ENCODE assay signal across 23 cellular contexts in the genomic region with DNA sequence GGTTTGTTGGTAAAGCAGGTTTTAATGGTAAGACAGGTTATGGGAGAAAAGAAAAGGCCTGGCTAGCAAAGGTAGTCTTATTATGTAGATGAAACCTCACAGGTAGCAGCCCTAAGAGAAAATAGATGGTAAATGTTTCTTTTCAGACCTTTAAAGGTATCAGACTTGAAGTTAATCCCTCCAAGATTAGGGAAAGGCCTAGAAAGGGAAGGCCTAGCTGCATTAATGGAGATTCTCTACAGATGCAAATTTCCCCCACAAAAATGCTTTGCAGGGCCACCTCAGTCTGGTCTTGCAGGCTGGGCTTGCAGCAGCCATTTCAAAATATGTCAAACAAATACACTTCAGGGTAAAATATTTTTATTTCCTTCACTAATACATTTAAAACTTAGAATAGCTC.
"Had no signal": no experiment of that assay in that cellular context is flagged by ENCODE, and none has a peak within 500 bp of the region (broad histone marks: within the 10 kb centered on the region; RNA-seq: fewer than 3 reads in every experiment).

No MANE protein-coding gene starts in this region.

- DNase-seq: islet precursor cell; left ventricle myocardium inferior; mesendoderm; naive B cell; natural killer cell; nephron progenitor cell; ovary; right lobe of liver; stimulated activated CD4-positive, alpha-beta T cell treated with anti-CD3 and anti-CD28 coated beads, Interleukin-2, amount 100 ng/mL, for 24 hours; stimulated activated CD4-positive, alpha-beta T cell treated with anti-CD3 and anti-CD28 coated beads, Interleukin-4, amount 100 ng/mL, for 1 hour; stimulated activated naive B cell treated with anti-CD40 and anti-IgM and Interleukin-4, amounts not matched to agents 10 μg/mL and 1 μg/mL and 100 μg/mL, for 72 hours; stimulated activated naive CD8-positive, alpha-beta T cell treated with anti-CD3 and anti-CD28 coated beads, Interleukin-15, Interleukin-2, amounts not matched to agents 100 U/mL and 50 U/mL, for 24 hours; stomach; testis; thyroid gland; transverse colon; upper lobe of left lung had no signal

- H3K4me1 Mint-ChIP-seq: naive B cell; natural killer cell; nephron progenitor cell; stimulated activated naive B cell treated with anti-CD40 and anti-IgM and Interleukin-4, amounts not matched to agents 10 μg/mL and 1 μg/mL and 100 μg/mL, for 72 hours had no signal

- H3K4me2 ChIP-seq: smooth muscle cell had no signal

- ATAC-seq: natural killer cell; right lobe of liver; stimulated activated naive B cell treated with anti-CD40 and anti-IgM and Interleukin-4, amounts not matched to agents 10 μg/mL and 1 μg/mL and 100 μg/mL, for 72 hours; stimulated activated naive CD8-positive, alpha-beta T cell treated with anti-CD3 and anti-CD28 coated beads, Interleukin-15, Interleukin-2, amounts not matched to agents 100 U/mL and 50 U/mL, for 24 hours had no signal

- H3K27ac Mint-ChIP-seq: mesothelial cell of epicardium; naive B cell; natural killer cell; nephron progenitor cell; progenitor cell of endocrine pancreas; stimulated activated naive B cell treated with anti-CD40 and anti-IgM and Interleukin-4, amounts not matched to agents 10 μg/mL and 1 μg/mL and 100 μg/mL, for 72 hours had no signal

- H3K4me3 ChIP-seq: left ventricle myocardium inferior, lung, ovary, right atrium auricular region, right lobe of liver, smooth muscle cell, stomach, testis, thyroid gland, transverse colon, upper lobe of left lung, vagina had no signal

- H3K9me3 ChIP-seq: left ventricle myocardium inferior, ovary, right atrium auricular region, right lobe of liver, stomach, testis, thyroid gland, transverse colon, upper lobe of left lung, vagina had no signal

- H3K9me3 Mint-ChIP-seq: stimulated activated naive B cell treated with anti-CD40 and anti-IgM and Interleukin-4, amounts not matched to agents 10 μg/mL and 1 μg/mL and 100 μg/mL, for 72 hours had no signal

- H3K4me1 ChIP-seq: left ventricle myocardium inferior, right atrium auricular region, right lobe of liver, stomach, testis, thyroid gland, transverse colon, upper lobe of left lung, vagina had no signal

- H3K36me3 Mint-ChIP-seq: mesothelial cell of epicardium; natural killer cell; stimulated activated naive B cell treated with anti-CD40 and anti-IgM and Interleukin-4, amounts not matched to agents 10 μg/mL and 1 μg/mL and 100 μg/mL, for 72 hours had no signal

- H3K36me3 ChIP-seq: left ventricle myocardium inferior, ovary, right atrium auricular region, right lobe of liver, stomach, thyroid gland, transverse colon, upper lobe of left lung, vagina had no signal

- H3K27me3 ChIP-seq: ovary, right atrium auricular region, right lobe of liver, testis, thyroid gland, transverse colon, upper lobe of left lung, vagina had no signal

- H3K4me3 Mint-ChIP-seq: mesothelial cell of epicardium; naive B cell; natural killer cell; nephron progenitor cell; stimulated activated naive B cell treated with anti-CD40 and anti-IgM and Interleukin-4, amounts not matched to agents 10 μg/mL and 1 μg/mL and 100 μg/mL, for 72 hours had no signal

- H3K27ac ChIP-seq: left ventricle myocardium inferior, ovary, right atrium auricular region, right lobe of liver, stomach, testis, thyroid gland, transverse colon, upper lobe of left lung, vagina had no signal

- H3K27me3 Mint-ChIP-seq: naive B cell; progenitor cell of endocrine pancreas; stimulated activated naive B cell treated with anti-CD40 and anti-IgM and Interleukin-4, amounts not matched to agents 10 μg/mL and 1 μg/mL and 100 μg/mL, for 72 hours had no signal
